In genomic region chr18:30970201-30970816, GRCh38 we compare ENCODE assay signal across 8 cellular contexts.
DNase-seq lines count a peak whose midpoint lies in the region; ATAC-seq and TF ChIP-seq lines count a peak whose summit lies in the region.

No MANE protein-coding gene starts in this region.

- TF ChIP-seq CTCF in prostate gland (IDR thresholded peaks at IDR 0.05) (peak in 3 of 4 experiments; percentile 46 to 61 (median 55)), gastroesophageal sphincter (IDR thresholded peaks at IDR 0.05) (no peak)

- no peak for ATAC-seq in gastroesophageal sphincter
- no peak for ATAC-seq in HG02973 (IDR thresholded peaks at IDR 0.05; ENCODE audit: unreplicated experiment)
- no peak for ATAC-seq in HG03097 (IDR thresholded peaks at IDR 0.05; ENCODE audit: low FRiP score, unreplicated experiment)

- H3K36me3 ChIP-seq in prostate gland, result no peaks in the 10 kb centered on the region
- no peaks in the 10 kb centered on the region for H3K36me3 ChIP-seq in gastroesophageal sphincter

- TF ChIP-seq EP300 in gastroesophageal sphincter (IDR thresholded peaks at IDR 0.05), result no peak

- H3K4me3 ChIP-seq in prostate gland, result no peak overlapping the region
- no peak overlapping the region for H3K4me3 ChIP-seq in gastroesophageal sphincter

- no peaks in the 10 kb centered on the region for H3K9me3 ChIP-seq in prostate gland
- no peaks in the 10 kb centered on the region for H3K9me3 ChIP-seq in gastroesophageal sphincter

- DNase-seq in DMS153 treated with DMSO at 0.1 percent for 48 hours (lab: John Stamatoyannopoulos, UW; ENCODE audit: unreplicated experiment) (peak; percentile 18), DMS153 (lab: John Stamatoyannopoulos, UW) (no peak), NCI-H460 (ENCODE audit: extremely low read depth, low read depth) (peak; percentile 48), dermis blood vessel endothelial cell (peak; percentile 48), prostate gland (ENCODE audit: low spot score) (peak; percentile 8)

- H3K27ac ChIP-seq in prostate gland (no peak overlapping the region), gastroesophageal sphincter (no peak overlapping the region)

- 35% methylated on average over 7 of the region's 7 CpGs for whole genome bisulfite sequencing in prostate gland
- 34 to 40% methylated on average over 6 to 7 of the region's 7 CpGs for WGBS in gastroesophageal sphincter (ENCODE audit: low coverage in 1 of 2), 2 donors

- no peaks in the 10 kb centered on the region for H3K4me1 ChIP-seq in prostate gland (replicated peaks)
- H3K4me1 ChIP-seq in gastroesophageal sphincter, result peaks cover 0 to 4% (median 0%) of the 10 kb centered on the region in 3 donors

- intact Hi-C loops in prostate gland (cut with DNase I), result no loop called here

- H3K27me3 ChIP-seq in prostate gland (replicated peaks; ENCODE audit: insufficient read depth), result no peaks in the 10 kb centered on the region
- H3K27me3 ChIP-seq in gastroesophageal sphincter, result peaks cover 5% of the 10 kb centered on the region

- TF ChIP-seq POLR2A in prostate gland (IDR thresholded peaks at IDR 0.05) (no peak), gastroesophageal sphincter (IDR thresholded peaks at IDR 0.05) (no peak)

Comparison
In these comparisons a context has a peak if more than half of its experiments do, and no peak if none do; other contexts are left out.
1. CTCF ChIP-seq: peak in prostate gland (3 of 4); none in gastroesophageal sphincter (0 of 4).